In the genomic region with DNA sequence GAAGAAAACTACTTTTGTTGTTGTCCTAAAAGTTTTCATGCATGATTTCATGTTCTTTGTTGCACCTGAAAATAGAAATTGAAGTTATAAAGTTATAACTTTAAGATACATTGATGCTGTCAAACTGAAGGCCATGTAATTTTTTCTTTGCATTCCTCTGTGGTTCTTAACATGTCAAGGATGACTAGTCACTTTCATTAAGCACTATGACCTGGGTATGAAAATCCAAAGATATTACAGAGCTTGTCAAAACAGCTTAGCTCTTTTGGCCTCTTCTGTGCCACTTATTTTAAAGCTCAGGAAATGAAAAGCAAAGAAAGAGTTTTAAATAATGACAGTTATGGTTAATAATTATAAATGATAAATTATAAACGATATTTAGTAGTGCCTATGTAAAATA, we compare ENCODE assay signal across 25 cellular contexts.
"Had no signal": no experiment of that assay in that cellular context is flagged by ENCODE, and none has a peak within 500 bp of the region (broad histone marks: within the 10 kb centered on the region; RNA-seq: fewer than 3 reads in every experiment).

No MANE protein-coding gene starts in this region.

- H3K9me3 Mint-ChIP-seq: dendritic cell treated with granulocyte-macrophage colony-stimulating factor and Interleukin-4, amounts not matched to agents 40 ng/mL and 50 ng/mL, for 4 days; endodermal cell; mesothelial cell of epicardium had no signal

- DNase-seq: colonic mucosa; cortex of kidney; effector CD8-positive, alpha-beta T cell; effector memory CD8-positive, alpha-beta T cell; endodermal cell; erythroblast; esophagus squamous epithelium; foreskin fibroblast; foreskin melanocyte; gastrocnemius medialis; heart left ventricle; hypothalamus; immature natural killer cell; left cardiac atrium; left lung; left ventricle myocardium superior; lower lobe of right lung; mesenchymal stem cell; mucosa of descending colon; naive B cell had no signal

- H3K36me3 Mint-ChIP-seq: immature natural killer cell, mesothelial cell of epicardium, naive B cell had no signal

- H3K4me3 ChIP-seq: colonic mucosa, esophagus squamous epithelium, gastrocnemius medialis, heart left ventricle, hepatocyte, left lung, lower lobe of right lung, mucosa of descending colon had no signal

- H3K36me3 ChIP-seq: colonic mucosa, esophagus squamous epithelium, gastrocnemius medialis, heart left ventricle, left lung, lower lobe of right lung had no signal

- H3K4me3 Mint-ChIP-seq: dendritic cell treated with granulocyte-macrophage colony-stimulating factor and Interleukin-4, amounts not matched to agents 40 ng/mL and 50 ng/mL, for 4 days; effector memory CD8-positive, alpha-beta T cell; endodermal cell; immature natural killer cell; mesothelial cell of epicardium; naive B cell had no signal

- H3K4me2 ChIP-seq: hepatocyte had no signal

- H3K27me3 ChIP-seq: colonic mucosa, esophagus squamous epithelium, gastrocnemius medialis, hepatocyte, left lung had no signal

- H3K27me3 Mint-ChIP-seq: dendritic cell treated with granulocyte-macrophage colony-stimulating factor and Interleukin-4, amounts not matched to agents 40 ng/mL and 50 ng/mL, for 4 days; effector memory CD8-positive, alpha-beta T cell had no signal

- H3K79me2 ChIP-seq: hepatocyte had no signal

- H2AFZ ChIP-seq: hepatocyte had no signal

- ATAC-seq: effector memory CD8-positive, alpha-beta T cell; esophagus mucosa; gastrocnemius medialis; heart left ventricle; left cardiac atrium; left lung; left ventricle myocardium superior; lower lobe of right lung; mucosa of descending colon had no signal

- H3K27ac Mint-ChIP-seq: dendritic cell treated with granulocyte-macrophage colony-stimulating factor and Interleukin-4, amounts not matched to agents 40 ng/mL and 50 ng/mL, for 4 days; effector memory CD8-positive, alpha-beta T cell; endodermal cell; immature natural killer cell; mesothelial cell of epicardium; naive B cell had no signal

- H3K27ac ChIP-seq: colonic mucosa, epithelial cell of prostate, esophagus squamous epithelium, gastrocnemius medialis, heart left ventricle, hepatocyte, left lung, lower lobe of right lung had no signal

- H3K4me1 Mint-ChIP-seq: endodermal cell, mesothelial cell of epicardium, naive B cell had no signal

- H3K4me1 ChIP-seq: colonic mucosa, esophagus squamous epithelium, gastrocnemius medialis, heart left ventricle, left lung, lower lobe of right lung had no signal
